In the genomic region with DNA sequence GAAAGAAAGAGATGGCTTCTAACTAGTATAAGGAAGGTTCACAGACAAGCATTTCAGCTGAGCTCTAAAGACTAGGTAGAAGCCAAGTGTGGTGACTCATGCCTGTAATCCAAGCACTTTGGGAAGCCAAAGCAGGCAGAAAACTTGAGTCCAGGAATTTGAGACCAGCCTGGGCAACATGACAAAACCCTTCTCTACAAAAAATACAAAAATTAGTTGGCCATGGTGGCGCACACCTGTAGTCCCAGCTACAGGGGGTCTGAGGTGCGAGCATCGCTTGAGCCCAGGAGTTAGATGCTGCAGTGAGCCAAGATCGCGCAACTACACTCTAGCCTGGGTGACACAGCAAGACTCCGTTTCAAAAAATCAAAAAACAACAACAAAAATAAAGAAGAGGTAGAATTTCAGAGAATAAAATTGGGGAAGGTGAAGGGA, we compare ENCODE assay signal across 9 cellular contexts. TPM values are rescaled to one million over a fixed set of nuclear protein-coding genes. Genes with fewer than 3 reads are reported as not detected.
DNase-seq lines count a peak whose midpoint lies in the region; ATAC-seq and TF ChIP-seq lines count a peak whose summit lies in the region.
"Had no signal": no experiment of that assay in that cellular context is flagged by ENCODE, and none has a peak within 500 bp of the region (broad histone marks: within the 10 kb centered on the region; RNA-seq: fewer than 3 reads in every experiment).

No MANE protein-coding gene starts in this region.

- peaks cover 31% of the 10 kb centered on the region for H3K36me3 Mint-ChIP-seq in nephron progenitor cell (ENCODE audit: low read depth)
- H3K36me3 Mint-ChIP-seq in activated T-helper 1 cell treated with anti-CD3 and anti-CD28 coated beads, Interleukin-12 subunit alpha, Interleukin-12 subunit beta, Interleukin-2, Interleukin-4 antibody, amounts not matched to agents 30 ng/mL and 10 ng/mL and 1 ng/mL, durations not matched to agents 14 hours and 24 hours and 36 hours (ENCODE audit: low read depth), result peaks cover 5% of the 10 kb centered on the region

- DNase-seq in AG04450 (ENCODE audit: low read depth, low spot score), result peak; percentile 49
- peak; percentile 78 for DNase-seq in HT1080 (ENCODE audit: low read depth)
- DNase-seq in brain pericyte (ENCODE audit: low read depth, low spot score), result peak; percentile 6
- DNase-seq in left lobe of liver (ENCODE audit: low spot score), result no peak
- DNase-seq in nephron progenitor cell, result no peak
- DNase-seq in ureter (ENCODE audit: low spot score), result no peak
- DNase-seq in activated T-helper 1 cell treated with anti-CD3 and anti-CD28 coated beads, Interleukin-12 subunit alpha, Interleukin-12 subunit beta, Interleukin-2, Interleukin-4 antibody, amounts not matched to agents 30 ng/mL and 10 ng/mL and 1 ng/mL, durations not matched to agents 14 hours and 24 hours and 36 hours (ENCODE audit: low spot score), result no peak
- no peak for DNase-seq in NCI-H526 (lab: John Stamatoyannopoulos, UW)
- DNase-seq: activated naive CD8-positive, alpha-beta T cell treated with anti-CD3 and anti-CD28 coated beads, Interleukin-2, amount 10 ng/mL, durations not matched to agents 7 days and 5 days had no signal

- intact Hi-C loops in activated T-helper 1 cell treated with anti-CD3 and anti-CD28 coated beads, Interleukin-12 subunit alpha, Interleukin-12 subunit beta, Interleukin-2, Interleukin-4 antibody, amounts not matched to agents 30 ng/mL and 10 ng/mL and 1 ng/mL, durations not matched to agents 14 hours and 24 hours and 36 hours (cut with micrococcal nuclease), result no loop called here

- no peak overlapping the region for H3K4me3 ChIP-seq in AG04450 (ENCODE audit: low read depth, low read length)

- TF ChIP-seq CTCF in AG04450 (IDR thresholded peaks at IDR 0.05; ENCODE audit: low read depth, low read length) (no peak), nephron progenitor cell (IDR thresholded peaks at IDR 0.05) (no peak)

- no peaks in the 10 kb centered on the region for H3K27me3 Mint-ChIP-seq in nephron progenitor cell (ENCODE audit: low read depth, poor library complexity)
- no peaks in the 10 kb centered on the region for H3K27me3 Mint-ChIP-seq in activated T-helper 1 cell treated with anti-CD3 and anti-CD28 coated beads, Interleukin-12 subunit alpha, Interleukin-12 subunit beta, Interleukin-2, Interleukin-4 antibody, amounts not matched to agents 30 ng/mL and 10 ng/mL and 1 ng/mL, durations not matched to agents 14 hours and 24 hours and 36 hours (ENCODE audit: insufficient read depth)
- H3K27me3 Mint-ChIP-seq: activated naive CD8-positive, alpha-beta T cell treated with anti-CD3 and anti-CD28 coated beads, Interleukin-2, amount 10 ng/mL, durations not matched to agents 7 days and 5 days had no signal

- POLR2A ChIA-PET in AG04450 (lab: Yijun Ruan, JAX), result no interaction called here

- H3K9me3 ChIP-seq in AG04450 (ENCODE audit: control insufficient read depth, insufficient read depth, low read length), result no peaks in the 10 kb centered on the region

- CTCF ChIA-PET in AG04450 (lab: Charles Lee), result no interaction called here

- no peak overlapping the region for H3K4me3 Mint-ChIP-seq in nephron progenitor cell
- no peak overlapping the region for H3K4me3 Mint-ChIP-seq in activated T-helper 1 cell treated with anti-CD3 and anti-CD28 coated beads, Interleukin-12 subunit alpha, Interleukin-12 subunit beta, Interleukin-2, Interleukin-4 antibody, amounts not matched to agents 30 ng/mL and 10 ng/mL and 1 ng/mL, durations not matched to agents 14 hours and 24 hours and 36 hours
- H3K4me3 Mint-ChIP-seq: activated naive CD8-positive, alpha-beta T cell treated with anti-CD3 and anti-CD28 coated beads, Interleukin-2, amount 10 ng/mL, durations not matched to agents 7 days and 5 days had no signal

- H3K27ac Mint-ChIP-seq in nephron progenitor cell, result no peak overlapping the region
- H3K27ac Mint-ChIP-seq in activated T-helper 1 cell treated with anti-CD3 and anti-CD28 coated beads, Interleukin-12 subunit alpha, Interleukin-12 subunit beta, Interleukin-2, Interleukin-4 antibody, amounts not matched to agents 30 ng/mL and 10 ng/mL and 1 ng/mL, durations not matched to agents 14 hours and 24 hours and 36 hours, result no peak overlapping the region
- H3K27ac Mint-ChIP-seq: activated naive CD8-positive, alpha-beta T cell treated with anti-CD3 and anti-CD28 coated beads, Interleukin-2, amount 10 ng/mL, durations not matched to agents 7 days and 5 days had no signal

- ATAC-seq in left lobe of liver, result peak; percentile 26

- peak overlapping the region; percentile 39 for H3K27ac ChIP-seq in AG04450 (ENCODE audit: low read depth, low read length)

- H3K9me3 Mint-ChIP-seq in nephron progenitor cell, result no peaks in the 10 kb centered on the region
- H3K9me3 Mint-ChIP-seq in activated T-helper 1 cell treated with anti-CD3 and anti-CD28 coated beads, Interleukin-12 subunit alpha, Interleukin-12 subunit beta, Interleukin-2, Interleukin-4 antibody, amounts not matched to agents 30 ng/mL and 10 ng/mL and 1 ng/mL, durations not matched to agents 14 hours and 24 hours and 36 hours, result no peaks in the 10 kb centered on the region
- H3K9me3 Mint-ChIP-seq: activated naive CD8-positive, alpha-beta T cell treated with anti-CD3 and anti-CD28 coated beads, Interleukin-2, amount 10 ng/mL, durations not matched to agents 7 days and 5 days had no signal

- H3K27me3 ChIP-seq in AG04450 (ENCODE audit: control insufficient read depth, insufficient read depth, low read length), result no peaks in the 10 kb centered on the region

- H3K4me1 Mint-ChIP-seq in nephron progenitor cell, result peaks cover 7% of the 10 kb centered on the region
- peaks cover 6% of the 10 kb centered on the region for H3K4me1 Mint-ChIP-seq in activated T-helper 1 cell treated with anti-CD3 and anti-CD28 coated beads, Interleukin-12 subunit alpha, Interleukin-12 subunit beta, Interleukin-2, Interleukin-4 antibody, amounts not matched to agents 30 ng/mL and 10 ng/mL and 1 ng/mL, durations not matched to agents 14 hours and 24 hours and 36 hours (ENCODE audit: low read depth)

RNA-seq across cellular contexts. Expression of gene FBXO42, which starts 27.8 kb away (rescaled TPM):
- polyA plus RNA-seq in AG04450 (2011; rRNA removed), result 15.1 and 16.8 TPM in 2 replicates
- polyA minus RNA-seq in AG04450 (2011; rRNA and poly(A)+ RNA removed), result 23.9 and 24.0 TPM in 2 replicates
- total RNA-seq in HT1080 (2014; rRNA removed; shearing (Covaris generic)), result 9.7 and 12.8 TPM in 2 replicates
- 8.7 and 15.1 TPM in 2 replicates for polyA plus RNA-seq in HT1080 (2015; cell fraction: cytosol; rRNA removed)
- polyA plus RNA-seq in HT1080 (2015; cell fraction: nucleus; rRNA removed), result 13.2 TPM in 2 replicates
- total RNA-seq in left lobe of liver, result 9.0 TPM
- 33.1 TPM for total RNA-seq in ureter
- 17.1 and 19.1 TPM in 2 replicates for total RNA-seq in activated T-helper 1 cell treated with anti-CD3 and anti-CD28 coated beads, Interleukin-12 subunit alpha, Interleukin-12 subunit beta, Interleukin-2, Interleukin-4 antibody, amounts not matched to agents 30 ng/mL and 10 ng/mL and 1 ng/mL, durations not matched to agents 14 hours and 24 hours and 36 hours

RNA-seq across cellular contexts. Expression of gene SZRD1, which starts 42.6 kb away (rescaled TPM):
- 92.0 and 119 TPM in 2 replicates for polyA plus RNA-seq in AG04450 (2011; rRNA removed)
- polyA minus RNA-seq in AG04450 (2011; rRNA and poly(A)+ RNA removed), result 76.0 and 99.9 TPM in 2 replicates
- total RNA-seq in HT1080 (2014; rRNA removed; shearing (Covaris generic)), result 158 and 175 TPM in 2 replicates
- polyA plus RNA-seq in HT1080 (2015; cell fraction: cytosol; rRNA removed), result 155 and 159 TPM in 2 replicates
- polyA plus RNA-seq in HT1080 (2015; cell fraction: nucleus; rRNA removed), result 67.2 and 68.4 TPM in 2 replicates
- total RNA-seq in left lobe of liver (42.1 TPM), ureter (131 TPM)
- total RNA-seq in activated T-helper 1 cell treated with anti-CD3 and anti-CD28 coated beads, Interleukin-12 subunit alpha, Interleukin-12 subunit beta, Interleukin-2, Interleukin-4 antibody, amounts not matched to agents 30 ng/mL and 10 ng/mL and 1 ng/mL, durations not matched to agents 14 hours and 24 hours and 36 hours, result 212 and 216 TPM in 2 replicates

Comparison
In these comparisons a context has a peak if more than half of its experiments do, and no peak if none do; other contexts are left out.
1. DNase-seq: peak in AG04450 (single experiment), HT1080 (single experiment) and brain pericyte (single experiment); none in left lobe of liver (single experiment), nephron progenitor cell (single experiment), ureter (single experiment), activated T-helper 1 cell treated with anti-CD3 and anti-CD28 coated beads, Interleukin-12 subunit alpha, Interleukin-12 subunit beta, Interleukin-2, Interleukin-4 antibody, amounts not matched to agents 30 ng/mL and 10 ng/mL and 1 ng/mL, durations not matched to agents 14 hours and 24 hours and 36 hours (single experiment) and NCI-H526 (0 of 2).